8 cellular contexts compared by ENCODE assay signal in the genomic region with DNA sequence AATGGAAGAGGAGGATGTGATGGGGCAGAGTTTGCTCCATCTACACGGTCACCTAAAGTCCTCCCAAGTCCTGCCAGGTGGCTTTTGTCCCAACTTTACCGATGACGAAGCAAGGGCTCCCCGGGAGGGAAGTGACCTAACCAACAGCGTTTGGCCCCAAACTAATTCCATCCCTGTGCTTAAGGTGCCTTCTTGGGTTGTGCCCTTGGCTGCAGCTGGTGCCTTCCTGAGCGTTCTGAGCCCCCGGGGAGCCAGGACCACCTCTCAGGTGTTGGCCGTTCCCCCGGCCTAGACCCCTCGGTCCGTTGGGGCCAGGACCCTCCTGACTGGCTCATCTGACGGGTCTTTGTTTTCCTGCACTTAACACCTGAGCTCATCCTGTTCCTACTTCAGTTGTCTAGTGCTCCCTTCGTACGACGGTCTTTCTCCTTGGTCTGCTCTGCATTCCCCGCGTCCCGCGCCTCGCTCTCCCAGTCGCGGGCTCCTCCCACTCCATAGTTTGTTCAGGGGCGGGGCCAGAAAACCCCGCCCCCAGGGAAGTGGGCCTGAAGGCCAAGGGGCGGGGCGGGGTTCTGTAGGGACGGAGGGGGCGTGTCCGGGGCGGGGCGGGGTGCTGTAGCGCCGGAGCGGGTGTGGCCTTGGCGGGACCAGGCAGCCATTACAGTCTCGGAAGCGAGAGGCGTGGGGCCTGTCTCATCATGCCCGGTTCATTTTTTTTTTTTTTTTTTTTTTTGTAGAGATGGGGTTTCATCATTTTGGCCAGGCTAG. TPM values are rescaled to one million over a fixed set of nuclear protein-coding genes. Genes with fewer than 3 reads are reported as not detected.
DNase-seq lines count a peak whose midpoint lies in the region; TF ChIP-seq lines count a peak whose summit lies in the region.

No MANE protein-coding gene starts in this region.

- in situ Hi-C loops in ACHN (cut with HindIII; ENCODE audit: low pct_ligation_motif_present, low pct_unique_long_range_greater_than_20kb, low sequenced_read_pairs): no loop called here

- no peak for TF ChIP-seq CTCF in RWPE1 (conservative IDR thresholded peaks at IDR 0.05; ENCODE audit: low read depth)
- TF ChIP-seq CTCF in foreskin fibroblast (IDR thresholded peaks at IDR 0.05; ENCODE audit: low read depth, low read length): no peak

- CTCF ChIA-PET in RWPE1 (lab: Yijun Ruan, JAX): interaction anchor here (0.6 to 1.6 kb wide), 4 partner anchors 21 to 697 kb away, joined by 3 to 6 read pairs (median 4); no protein-coding TSS in a partner anchor

- peak; percentile 94 for DNase-seq in ACHN
- peak; percentile 93 for DNase-seq in GM19238 (ENCODE audit: insufficient read length, low spot score)
- peak; percentile 83 for DNase-seq in Jurkat, Clone E6-1 (ENCODE audit: low read depth, low spot score)
- DNase-seq in RWPE1 (ENCODE audit: low spot score): peak; percentile 96
- DNase-seq in activated effector memory CD4-positive, alpha-beta T cell treated with anti-CD3 and anti-CD28 coated beads, Interleukin-2, amount 50 U/mL, for 16 hours: peak; percentile 96
- peak; percentile 77 to 91 for DNase-seq in foreskin fibroblast
- peak in 33 of 56 donors; percentile 1 to 69 (median 22) for DNase-seq in nucleus accumbens (lab: John Stamatoyannopoulos, UW)
- peak in 41 of 49 donors; percentile 4 to 81 (median 40) for DNase-seq in substantia nigra (lab: John Stamatoyannopoulos, UW)

- POLR2A ChIA-PET in RWPE1 (lab: Yijun Ruan, JAX; ENCODE audit: low non-redundant PET): no interaction called here

- peak overlapping the region; percentile 32 for H3K4me3 ChIP-seq in Jurkat, Clone E6-1 (ENCODE audit: low read length)
- peak overlapping the region; percentile 8 to 11 for H3K4me3 ChIP-seq in foreskin fibroblast (ENCODE audit: low read depth in 1 of 2, low read length in 2 of 2)

- H3K27ac ChIP-seq in RWPE1 (peak overlapping the region; percentile 62), substantia nigra (ENCODE audit: low read depth, low read length, poor library complexity, severe bottlenecking) (no peak overlapping the region)

RNA-seq across cellular contexts. Expression of a gene that starts 0.8 kb away (rescaled TPM):
- polyA plus RNA-seq in Jurkat, Clone E6-1 (2012; ENCODE audit: insufficient read depth, insufficient read length): not detected

RNA-seq across cellular contexts. Expression of a gene that starts 12.5 kb away (rescaled TPM):
- not detected for polyA plus RNA-seq in Jurkat, Clone E6-1 (2012; ENCODE audit: insufficient read depth, insufficient read length)

RNA-seq across cellular contexts. Expression of a gene that starts 34.5 kb away (rescaled TPM):
- polyA plus RNA-seq in Jurkat, Clone E6-1 (2012; ENCODE audit: insufficient read depth, insufficient read length): 293 TPM

RNA-seq across cellular contexts. Expression of a gene that starts 34.9 kb away (rescaled TPM):
- polyA plus RNA-seq in Jurkat, Clone E6-1 (2012; ENCODE audit: insufficient read depth, insufficient read length): 6.8 TPM

RNA-seq across cellular contexts. Expression of a gene that starts 53.6 kb away (rescaled TPM):
- 2.8 TPM for polyA plus RNA-seq in Jurkat, Clone E6-1 (2012; ENCODE audit: insufficient read depth, insufficient read length)

Comparison
In these comparisons a context has a peak if more than half of its experiments do, and no peak if none do; other contexts are left out.
1. DNase-seq: peak in every context shown above with its lines; median percentile 96 in RWPE1; 96 in activated effector memory CD4-positive, alpha-beta T cell treated with anti-CD3 and anti-CD28 coated beads, Interleukin-2, amount 50 U/mL, for 16 hours; 94 in ACHN; 93 in GM19238; 84 in foreskin fibroblast; 83 in Jurkat, Clone E6-1; 40 in substantia nigra; 22 in nucleus accumbens.